Comparison of ENCODE assay signal across 9 cellular contexts in the genomic region with DNA sequence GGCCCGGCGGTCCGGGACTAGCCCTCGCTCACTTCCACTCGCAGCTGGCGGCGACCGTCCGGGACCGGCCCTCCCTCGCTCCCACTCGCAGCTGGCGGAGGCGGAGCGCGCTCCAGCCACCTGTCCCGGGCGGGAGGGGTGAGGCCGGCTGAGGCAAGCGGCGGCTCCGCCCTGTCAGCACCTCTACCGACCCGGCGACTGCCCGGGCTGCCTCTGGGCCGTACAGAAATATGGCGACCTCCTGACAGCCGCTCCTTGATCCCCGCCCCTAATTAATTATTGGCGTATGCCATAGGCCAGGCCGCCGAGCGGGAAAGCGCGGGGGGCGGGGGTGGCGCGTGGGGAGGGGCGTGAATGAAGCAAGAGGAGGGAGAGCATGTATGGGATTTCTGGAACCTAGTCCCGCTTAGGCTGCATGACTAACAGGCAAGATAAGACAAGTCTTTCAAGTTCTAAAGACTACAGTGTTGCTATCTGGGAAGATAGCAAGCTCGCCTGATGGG. TPM values are rescaled to one million over a fixed set of nuclear protein-coding genes. Genes with fewer than 3 reads are reported as not detected.
A peak's percentile ranks its signal among the peaks of the same experiment; 100 is the strongest.
DNase-seq lines count a peak whose midpoint lies in the region; ATAC-seq and TF ChIP-seq lines count a peak whose summit lies in the region.
"Had no signal": no experiment of that assay in that cellular context is flagged by ENCODE, and none has a peak within 500 bp of the region (broad histone marks: within the 10 kb centered on the region; RNA-seq: fewer than 3 reads in every experiment).

Gene MORC4 (minus strand): TSS at position 200 of the 503 bp plus-strand sequence. CDS start 243 bp downstream, outside the sequence.

- 5 to 28% methylated on average over 18 to 42 of the region's 42 CpGs for WGBS in lung, 2 donors

- H3K4me1 ChIP-seq in effector memory CD4-positive, alpha-beta T cell (ENCODE audit: control insufficient read depth, insufficient read depth, low read length, poor library complexity, severe bottlenecking): no peaks in the 10 kb centered on the region
- peaks cover 0 to 2% of the 10 kb centered on the region in 2 donors for H3K4me1 ChIP-seq in lung (ENCODE audit: control insufficient read depth in 2 of 2, insufficient read depth in 2 of 2, low read length in 2 of 2)

- no peak within 1 kb of the TSS for H3K27ac ChIP-seq in effector memory CD4-positive, alpha-beta T cell (ENCODE audit: insufficient read depth, low read length, poor library complexity, severe bottlenecking)
- peak within 1 kb of the TSS; percentile 40 to 71 for H3K27ac ChIP-seq in lung (ENCODE audit: low read depth in 1 of 2, low read length in 1 of 2)

- H3K27me3 ChIP-seq in effector memory CD4-positive, alpha-beta T cell (replicated peaks; ENCODE audit: control insufficient read depth, insufficient read depth, low read length, poor library complexity, severe bottlenecking): no peaks in the 10 kb centered on the region
- H3K27me3 ChIP-seq in lung (ENCODE audit: control insufficient read depth, insufficient read depth): no peaks in the 10 kb centered on the region

- H3K4me3 ChIP-seq in effector memory CD4-positive, alpha-beta T cell (ENCODE audit: insufficient read depth, low read depth, low read length, poor library complexity, severe bottlenecking): peak within 1 kb of the TSS; percentile 49
- H3K4me3 ChIP-seq in lung: peak within 1 kb of the TSS; percentile 61

- H3K9me3 ChIP-seq in effector memory CD4-positive, alpha-beta T cell (ENCODE audit: control insufficient read depth, low read length): no peaks in the 10 kb centered on the region
- no peaks in the 10 kb centered on the region for H3K9me3 ChIP-seq in lung (ENCODE audit: control insufficient read depth in 2 of 2, insufficient read depth in 1 of 2, low read length in 1 of 2)

- no peak for TF ChIP-seq CTCF in lung (IDR thresholded peaks at IDR 0.05; ENCODE audit: control extremely low read depth, extremely low read depth)

- DNase-seq in 8988T (peak; percentile 32), NCI-H524 (lab: John Stamatoyannopoulos, UW) (peak; percentile 85 to 92), lung (ENCODE audit: low spot score) (peak; percentile 84)
- DNase-seq in activated CD8-positive, alpha-beta memory T cell treated with anti-CD3 and anti-CD28 coated beads for 4 hours (ENCODE audit: low read depth in 2 of 2): peak; percentile 31 to 32
- DNase-seq in effector memory CD4-positive, alpha-beta T cell: peak; percentile 34 to 47 (median 44)
- peak; percentile 53 to 69 for DNase-seq in stimulated activated CD4-positive, alpha-beta T cell treated with anti-CD3 and anti-CD28 coated beads, Interleukin-4, amount 100 ng/mL, for 48 hours (ENCODE audit: low read depth in 2 of 2)
- DNase-seq: DND-41 had no signal

- ATAC-seq in GM18873 (IDR thresholded peaks at IDR 0.05; ENCODE audit: low FRiP score, unreplicated experiment): peak; percentile 76
- peak; percentile 66 for ATAC-seq in HG03342 (IDR thresholded peaks at IDR 0.05; ENCODE audit: unreplicated experiment)
- ATAC-seq in lung (ENCODE audit: insufficient read depth, low FRiP score): peak; percentile 87

- H3K36me3 ChIP-seq in effector memory CD4-positive, alpha-beta T cell (ENCODE audit: control insufficient read depth, insufficient read depth, low read length): no peaks in the 10 kb centered on the region
- no peaks in the 10 kb centered on the region for H3K36me3 ChIP-seq in lung (ENCODE audit: control insufficient read depth in 2 of 2, insufficient read depth in 2 of 2, low read length in 2 of 2)

RNA-seq across cellular contexts. Expression of gene MORC4, which starts in this region (rescaled TPM):
- 10 to 100 TPM; 12.4 to 25.3 TPM for total RNA-seq in lung
- 10 to 100 TPM in 1 of 2 donors, 1 to 10 TPM in 1; 4.5 to 10.9 TPM for polyA plus RNA-seq in lung

Comparison
In these comparisons a context has a peak if more than half of its experiments do, and no peak if none do; other contexts are left out.
1. DNase-seq: peak in every context shown above with its lines; median percentile 88 in NCI-H524; 84 in lung; 61 in stimulated activated CD4-positive, alpha-beta T cell treated with anti-CD3 and anti-CD28 coated beads, Interleukin-4, amount 100 ng/mL, for 48 hours; 44 in effector memory CD4-positive, alpha-beta T cell; 32 in 8988T; 32 in activated CD8-positive, alpha-beta memory T cell treated with anti-CD3 and anti-CD28 coated beads for 4 hours.